In the genomic region with DNA sequence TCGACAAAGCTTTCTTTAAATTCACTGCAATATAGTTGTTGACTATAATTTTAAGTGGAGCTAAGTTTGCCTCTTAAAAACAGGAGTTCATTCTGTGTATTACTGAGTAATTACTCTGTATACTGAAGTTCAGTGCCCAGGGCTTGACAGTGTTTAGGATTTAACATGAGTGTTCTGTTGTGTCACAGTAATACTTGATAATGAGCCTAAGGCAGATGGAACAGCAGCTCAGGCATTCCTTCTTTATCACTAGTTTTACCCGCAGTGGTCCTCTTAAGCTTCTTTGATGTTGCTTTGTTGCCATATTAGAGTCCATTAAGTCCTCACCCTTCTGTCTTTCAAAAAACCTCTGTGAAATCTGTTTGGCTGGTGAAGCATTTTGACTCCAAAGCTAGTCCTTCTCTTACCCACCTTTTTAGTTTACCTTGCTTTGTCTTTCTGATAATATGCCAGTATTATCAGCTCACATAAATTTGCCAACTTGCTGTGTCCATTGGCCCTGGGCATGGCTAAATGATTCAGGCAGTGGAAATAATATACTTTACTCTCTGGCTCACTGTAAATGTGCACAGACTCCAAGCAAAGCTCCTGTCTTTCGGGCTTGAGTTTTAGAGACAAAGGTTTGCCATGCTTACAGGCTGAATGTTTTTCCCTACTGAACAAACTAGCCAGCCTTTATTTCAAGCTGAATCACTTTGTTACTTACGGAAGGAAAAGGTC, we compare ENCODE assay signal across 8 cellular contexts. TPM values are rescaled to one million over a fixed set of nuclear protein-coding genes. Genes with fewer than 3 reads are reported as not detected.
DNase-seq lines count a peak whose midpoint lies in the region; ATAC-seq and TF ChIP-seq lines count a peak whose summit lies in the region.

No MANE protein-coding gene starts in this region.

- ATAC-seq in HG02840 (IDR thresholded peaks at IDR 0.05; ENCODE audit: low FRiP score, unreplicated experiment): no peak

- 23 to 34% (median 28%) methylated on average over 4 of the region's 4 CpGs for WGBS in ovary, 3 donors

- H4K20me1 ChIP-seq in SU-DHL-6 (ENCODE audit: low read depth, low read length): no peaks in the 10 kb centered on the region; the same call in 1 of the 2 replicates

- H3K4me3 ChIP-seq in SU-DHL-6 (ENCODE audit: insufficient read depth, low read length, poor library complexity, severe bottlenecking): no peak overlapping the region
- H3K4me3 ChIP-seq in cardiac muscle cell: no peak overlapping the region
- peak overlapping the region in 2 of 3 donors; percentile 2 for H3K4me3 ChIP-seq in skeletal muscle tissue (ENCODE audit: low read length in 3 of 3)
- H3K4me3 ChIP-seq in ovary: no peak overlapping the region

- H3K27ac ChIP-seq in SU-DHL-6 (ENCODE audit: low read depth, low read length) (peak overlapping the region; percentile 34), cardiac muscle cell (peak overlapping the region; percentile 32), skeletal muscle tissue (ENCODE audit: low read depth, low read length) (peak overlapping the region; percentile 12), ovary (peak overlapping the region in 1 of 2 donors; percentile 61)

- no peak for DNase-seq in HFFc6
- peak; percentile 27 to 58 for DNase-seq in cardiac muscle cell (ENCODE audit: low read depth in 1 of 2, low spot score in 1 of 2)
- DNase-seq in chondrocyte (ENCODE audit: low spot score): no peak
- no peak for DNase-seq in stimulated activated CD8-positive, alpha-beta memory T cell treated with anti-CD3 and anti-CD28 coated beads, Interleukin-4, amount 100 ng/mL, for 48 hours
- DNase-seq in ovary: no peak

- H3K4me1 ChIP-seq in cardiac muscle cell (ENCODE audit: low read depth) (peaks cover 20% of the 10 kb centered on the region), skeletal muscle tissue (ENCODE audit: control insufficient read depth in 3 of 3, insufficient read depth in 3 of 3, low read length in 3 of 3) (peaks cover 13 to 18% (median 13%) of the 10 kb centered on the region in 3 donors), ovary (ENCODE audit: insufficient read depth) (peaks cover 11% of the 10 kb centered on the region)

- no peaks in the 10 kb centered on the region for H3K27me3 ChIP-seq in SU-DHL-6 (ENCODE audit: low read length)
- H3K27me3 ChIP-seq in cardiac muscle cell: no peaks in the 10 kb centered on the region
- H3K27me3 ChIP-seq in skeletal muscle tissue (ENCODE audit: control insufficient read depth in 3 of 3, insufficient read depth in 3 of 3, low read length in 3 of 3): no peaks in the 10 kb centered on the region
- H3K27me3 ChIP-seq in ovary: no peaks in the 10 kb centered on the region

- H3K9me3 Mint-ChIP-seq in HFFc6: no peaks in the 10 kb centered on the region
- H3K9me3 Mint-ChIP-seq in chondrocyte (ENCODE audit: low read depth): peaks cover 6% of the 10 kb centered on the region

- no peak overlapping the region for H2AFZ ChIP-seq in SU-DHL-6 (ENCODE audit: low read depth, low read length, severe bottlenecking)

- peak overlapping the region; percentile 31; the same call in 1 of the 2 replicates for H3K27ac Mint-ChIP-seq in HFFc6
- H3K27ac Mint-ChIP-seq in chondrocyte (ENCODE audit: unreplicated experiment): no peak overlapping the region

- no peak for TF ChIP-seq EP300 in ovary (IDR thresholded peaks at IDR 0.05)

- H3K79me2 ChIP-seq in SU-DHL-6 (ENCODE audit: insufficient read depth, low read length): peaks cover 83% of the 10 kb centered on the region

- H3K4me1 Mint-ChIP-seq in HFFc6 (ENCODE audit: low read depth): peaks cover 28% of the 10 kb centered on the region
- peaks cover 22% of the 10 kb centered on the region for H3K4me1 Mint-ChIP-seq in chondrocyte (ENCODE audit: low read depth)

- TF ChIP-seq CTCF in HFFc6 (IDR thresholded peaks at IDR 0.05) (no peak), SU-DHL-6 (IDR thresholded peaks at IDR 0.05; ENCODE audit: insufficient read depth, low read length, poor library complexity, severe bottlenecking) (no peak), cardiac muscle cell (IDR thresholded peaks at IDR 0.05; ENCODE audit: low read depth, low read length) (no peak), chondrocyte (IDR thresholded peaks at IDR 0.05) (no peak), ovary (IDR thresholded peaks at IDR 0.05) (no peak)

- H3K9me3 ChIP-seq in SU-DHL-6 (ENCODE audit: insufficient read depth, low read length): no peaks in the 10 kb centered on the region
- H3K9me3 ChIP-seq in cardiac muscle cell (ENCODE audit: low read depth): no peaks in the 10 kb centered on the region
- H3K9me3 ChIP-seq in skeletal muscle tissue (ENCODE audit: control insufficient read depth in 3 of 3, low read length in 3 of 3): no peaks in the 10 kb centered on the region
- no peaks in the 10 kb centered on the region for H3K9me3 ChIP-seq in ovary

- H3K4me3 Mint-ChIP-seq in HFFc6 (no peak overlapping the region), chondrocyte (ENCODE audit: unreplicated experiment) (no peak overlapping the region)

- H3K9ac ChIP-seq in SU-DHL-6 (ENCODE audit: low read length) (no peak overlapping the region), skeletal muscle tissue (ENCODE audit: low read depth in 1 of 3, low read length in 3 of 3) (peak overlapping the region in 1 of 3 donors; percentile 15)

- no peak for TF ChIP-seq POLR2A in ovary (IDR thresholded peaks at IDR 0.05)

- H3K4me2 ChIP-seq in SU-DHL-6 (ENCODE audit: low read depth, low read length, poor library complexity, severe bottlenecking): peak overlapping the region; percentile 31

- intact Hi-C loops in ovary (cut with DNase I): no loop called here

- no peaks in the 10 kb centered on the region for H3K27me3 Mint-ChIP-seq in HFFc6 (ENCODE audit: insufficient read depth)
- no peaks in the 10 kb centered on the region for H3K27me3 Mint-ChIP-seq in chondrocyte (ENCODE audit: low read depth)

- H3F3A ChIP-seq in SU-DHL-6 (ENCODE audit: insufficient read depth): peaks cover 14% of the 10 kb centered on the region; the same call in 1 of the 2 replicates

- H3K9me2 ChIP-seq in SU-DHL-6 (replicated peaks; ENCODE audit: insufficient read depth, low read length): no peaks in the 10 kb centered on the region

- H3K36me3 Mint-ChIP-seq in HFFc6 (ENCODE audit: low read depth) (peaks cover 17% of the 10 kb centered on the region), chondrocyte (ENCODE audit: low read depth) (peaks cover 10% of the 10 kb centered on the region)

- H3K36me3 ChIP-seq in SU-DHL-6 (ENCODE audit: low read length) (peaks cover 23% of the 10 kb centered on the region), cardiac muscle cell (no peaks in the 10 kb centered on the region), skeletal muscle tissue (ENCODE audit: control insufficient read depth in 3 of 3, insufficient read depth in 3 of 3, low read length in 3 of 3) (peaks cover 0 to 6% (median 0%) of the 10 kb centered on the region in 3 donors), ovary (no peaks in the 10 kb centered on the region)

RNA-seq across cellular contexts. Expression of a gene that starts 17.7 kb away (rescaled TPM):
- total RNA-seq in HFFc6 (2021; fragmentation: NEBNext Ultra II Directional; extraction: Animal tissue kit (Norgen Biotek cat#: 25700)): 10 to 100 TPM; 34.6 to 49.1 (median 38.7) TPM
- total RNA-seq in cardiac muscle cell (23.4 and 27.7 TPM in 2 replicates), skeletal muscle tissue (28.2 TPM), chondrocyte (57.4 to 63.4 TPM (median 60.0 TPM) in 3 replicates), ovary (10 to 100 TPM; 35.5 to 77.0 (median 68.3) TPM)
- polyA plus RNA-seq in cardiac muscle cell (14.1 and 19.3 TPM in 2 replicates), ovary (10 to 100 TPM; 17.5 to 46.9 TPM)

RNA-seq across cellular contexts. Expression of a gene that starts 32.4 kb away (rescaled TPM):
- 100 to 1,000 TPM in 4 of 6 experiments, 10 to 100 TPM in 2; 66.4 to 130 (median 123) TPM for total RNA-seq in HFFc6 (2021; fragmentation: NEBNext Ultra II Directional; extraction: Animal tissue kit (Norgen Biotek cat#: 25700))
- 15.4 and 16.0 TPM in 2 replicates for total RNA-seq in cardiac muscle cell
- polyA plus RNA-seq in cardiac muscle cell: 9.7 and 13.5 TPM in 2 replicates
- total RNA-seq in skeletal muscle tissue: 86.1 TPM
- total RNA-seq in chondrocyte: 33.1 to 44.2 TPM (median 34.9 TPM) in 3 replicates
- total RNA-seq in ovary: 100 to 1,000 TPM in 5 of 7 donors, 10 to 100 TPM in 2; 69.7 to 157 (median 119) TPM
- 100 to 1,000 TPM; 139 to 240 TPM for polyA plus RNA-seq in ovary

RNA-seq across cellular contexts. Expression of a gene that starts 41.7 kb away (rescaled TPM):
- 1 to 10 TPM; 5.7 to 9.9 (median 8.8) TPM for total RNA-seq in HFFc6 (2021; fragmentation: NEBNext Ultra II Directional; extraction: Animal tissue kit (Norgen Biotek cat#: 25700))
- total RNA-seq in cardiac muscle cell: 5.6 and 6.3 TPM in 2 replicates
- polyA plus RNA-seq in cardiac muscle cell: 3.4 and 5.5 TPM in 2 replicates
- 3.7 TPM for total RNA-seq in skeletal muscle tissue
- total RNA-seq in chondrocyte: 8.1 to 11.4 TPM (median 8.3 TPM) in 3 replicates
- total RNA-seq in ovary: 1 to 10 TPM; 2.4 to 6.8 (median 5.0) TPM
- 1 to 10 TPM; 3.6 to 7.1 TPM for polyA plus RNA-seq in ovary

RNA-seq across cellular contexts. Expression of a gene that starts 42.2 kb away (rescaled TPM):
- 10 to 100 TPM; 12.6 to 14.0 (median 13.3) TPM for total RNA-seq in HFFc6 (2021; fragmentation: NEBNext Ultra II Directional; extraction: Animal tissue kit (Norgen Biotek cat#: 25700))
- total RNA-seq in cardiac muscle cell: 8.8 and 18.8 TPM in 2 replicates
- polyA plus RNA-seq in cardiac muscle cell: 18.3 and 22.5 TPM in 2 replicates
- 16.7 TPM for total RNA-seq in skeletal muscle tissue
- 15.6 to 23.6 TPM (median 16.8 TPM) in 3 replicates for total RNA-seq in chondrocyte
- total RNA-seq in ovary: 10 to 100 TPM; 14.4 to 23.3 (median 16.9) TPM
- polyA plus RNA-seq in ovary: 10 to 100 TPM; 15.2 to 23.7 TPM

RNA-seq across cellular contexts. Expression of a gene that starts 59.4 kb away (rescaled TPM):
- total RNA-seq in HFFc6 (2021; fragmentation: NEBNext Ultra II Directional; extraction: Animal tissue kit (Norgen Biotek cat#: 25700)): under 1 TPM in 2 of 6 experiments, not detected in 4; 0.41 to 0.59 TPM
- total RNA-seq in cardiac muscle cell (4.5 TPM in 1 of 2 replicates, not detected in the other), skeletal muscle tissue (under 0.01 TPM), chondrocyte (0.17 to 0.33 TPM (median 0.17 TPM) in 3 replicates), ovary (1 to 10 TPM in 3 of 7 donors, under 1 TPM in 4; 0.18 to 6.7 (median 0.88) TPM)
- polyA plus RNA-seq in cardiac muscle cell (0.16 TPM in 1 of 2 replicates, not detected in the other), ovary (under 1 TPM; 0.21 to 0.40 TPM)

Comparison
In these comparisons a context has a peak if more than half of its experiments do, and no peak if none do; other contexts are left out.
1. DNase-seq: peak in cardiac muscle cell (2 of 2); none in HFFc6 (single experiment), chondrocyte (single experiment), stimulated activated CD8-positive, alpha-beta memory T cell treated with anti-CD3 and anti-CD28 coated beads, Interleukin-4, amount 100 ng/mL, for 48 hours (single experiment) and ovary (0 of 5).
2. H3K4me3 ChIP-seq: peak in skeletal muscle tissue (2 of 3); none in SU-DHL-6 (single experiment), cardiac muscle cell (single experiment) and ovary (single experiment).